1 cellular context compared by ENCODE assay signal in genomic region chr11:2563216-2564007, GRCh38.
TF ChIP-seq lines count a peak whose summit lies in the region.

No MANE protein-coding gene starts in this region.

TF ChIP-seq in HepG2, 621 proteins besides CTCF, POLR2A, EP300 and RAD21 (continued from another document and continues in another):
- peak in 1 of 2 experiments; percentile 54; a peak in 2 of 4 replicates for TF ChIP-seq HMGXB4 (CRISPR knock-in tag; IDR thresholded peaks at IDR 0.05; ENCODE audit: borderline replicate concordance in 1 of 2, low read depth in 1 of 2)
- TF ChIP-seq GTF2F1 (IDR thresholded peaks at IDR 0.05; ENCODE audit: low read length), result no peak
- 0 out of 2 replicates have a peak, but pooled peaks have one; percentile 35 for TF ChIP-seq LBX2 (CRISPR knock-in tag; IDR thresholded peaks at IDR 0.05; ENCODE audit: borderline replicate concordance)
- no peak; the same call in 1 of the 2 replicates for TF ChIP-seq CHD4 (IDR thresholded peaks at IDR 0.05; ENCODE audit: borderline replicate concordance, low read length)
- TF ChIP-seq ZNF460 (CRISPR knock-in tag; IDR thresholded peaks at IDR 0.05; ENCODE audit: borderline replicate concordance), result no peak
- TF ChIP-seq EZH2 (conservative IDR thresholded peaks at IDR 0.05; ENCODE audit: low read depth, low read length), result no peak
- no peak; the same call in 1 of the 2 replicates for TF ChIP-seq HCFC1 (IDR thresholded peaks at IDR 0.05; ENCODE audit: low read depth, low read length)
- no peak for TF ChIP-seq RFX1 (IDR thresholded peaks at IDR 0.05)
- peak; percentile 59; the same call in 1 of the 2 replicates for TF ChIP-seq KLF12 (CRISPR knock-in tag; IDR thresholded peaks at IDR 0.05; ENCODE audit: borderline replicate concordance)
- no peak for TF ChIP-seq ZFP36L1 (CRISPR knock-in tag; IDR thresholded peaks at IDR 0.05)
- no peak for TF ChIP-seq JARID2 (CRISPR knock-in tag; IDR thresholded peaks at IDR 0.05; ENCODE audit: insufficient replicate concordance)
- TF ChIP-seq FLYWCH1 (CRISPR knock-in tag; IDR thresholded peaks at IDR 0.05), result no peak
- TF ChIP-seq ZSCAN22 (CRISPR knock-in tag; IDR thresholded peaks at IDR 0.05), result no peak
- TF ChIP-seq REL (CRISPR knock-in tag; conservative IDR thresholded peaks at IDR 0.05), result no peak; the same call in 1 of the 2 replicates
- TF ChIP-seq SATB2 (CRISPR knock-in tag; IDR thresholded peaks at IDR 0.05), result no peak
- no peak for TF ChIP-seq DZIP1 (CRISPR knock-in tag; IDR thresholded peaks at IDR 0.05)
- no peak for TF ChIP-seq GPN1 (CRISPR knock-in tag; IDR thresholded peaks at IDR 0.05; ENCODE audit: borderline replicate concordance)
- TF ChIP-seq ZNF451 (CRISPR knock-in tag; IDR thresholded peaks at IDR 0.05), result 0 out of 2 replicates have a peak, but pooled peaks have one; percentile 28
- TF ChIP-seq ZFYVE20 (CRISPR knock-in tag; IDR thresholded peaks at IDR 0.05; ENCODE audit: borderline replicate concordance, low read depth), result no peak
- peak; percentile 41; the same call in 1 of the 2 replicates for TF ChIP-seq ZBTB33 (CRISPR knock-in tag; IDR thresholded peaks at IDR 0.05)
- TF ChIP-seq ZNF766 (CRISPR knock-in tag; IDR thresholded peaks at IDR 0.05; ENCODE audit: borderline replicate concordance), result no peak; the same call in 1 of the 2 replicates
- TF ChIP-seq KAT7 (CRISPR knock-in tag; IDR thresholded peaks at IDR 0.05; ENCODE audit: borderline replicate concordance), result no peak
- TF ChIP-seq ZBTB37 (CRISPR knock-in tag; IDR thresholded peaks at IDR 0.05), result peak; percentile 32; the same call in 1 of the 2 replicates
- peak; percentile 40; the same call in 1 of the 2 replicates for TF ChIP-seq ZNF629 (CRISPR knock-in tag; conservative IDR thresholded peaks at IDR 0.05)
- TF ChIP-seq PRMT3 (CRISPR knock-in tag; IDR thresholded peaks at IDR 0.05; ENCODE audit: borderline replicate concordance, low read depth), result no peak
- peak; percentile 77; the same call in 1 of the 2 replicates for TF ChIP-seq ZNF280D (CRISPR knock-in tag; IDR thresholded peaks at IDR 0.05)
- no peak for TF ChIP-seq ZNF17 (CRISPR knock-in tag; IDR thresholded peaks at IDR 0.05)
- TF ChIP-seq ZNF292 (CRISPR knock-in tag; IDR thresholded peaks at IDR 0.05; ENCODE audit: borderline replicate concordance, low read depth), result peak; percentile 57; the same call in 1 of the 2 replicates
- TF ChIP-seq RARG (CRISPR knock-in tag; IDR thresholded peaks at IDR 0.05; ENCODE audit: low read depth), result no peak; the same call in 1 of the 2 replicates
- TF ChIP-seq ZFP91 (CRISPR knock-in tag; IDR thresholded peaks at IDR 0.05; ENCODE audit: borderline replicate concordance), result no peak; the same call in 1 of the 2 replicates
- TF ChIP-seq ZNF160 (CRISPR knock-in tag; IDR thresholded peaks at IDR 0.05), result 0 out of 2 replicates have a peak, but pooled peaks have one; percentile 6
- TF ChIP-seq SMAD9 (CRISPR knock-in tag; IDR thresholded peaks at IDR 0.05), result 0 out of 2 replicates have a peak, but pooled peaks have one; percentile 72
- no peak for TF ChIP-seq ZNF549 (CRISPR knock-in tag; IDR thresholded peaks at IDR 0.05)
- 0 out of 2 replicates have a peak, but pooled peaks have one; percentile 62 for TF ChIP-seq NFE2L1 (CRISPR knock-in tag; IDR thresholded peaks at IDR 0.05; ENCODE audit: borderline replicate concordance)
- no peak for TF ChIP-seq ATM (IDR thresholded peaks at IDR 0.05; ENCODE audit: borderline replicate concordance)
- TF ChIP-seq TFDP2 (CRISPR knock-in tag; IDR thresholded peaks at IDR 0.05), result peak; percentile 42
- TF ChIP-seq ZNF644 (CRISPR knock-in tag; IDR thresholded peaks at IDR 0.05; ENCODE audit: low read depth), result peak; percentile 71; the same call in 1 of the 2 replicates
- TF ChIP-seq IRF1 (CRISPR knock-in tag; IDR thresholded peaks at IDR 0.05; ENCODE audit: low read depth), result no peak
- no peak for TF ChIP-seq HNRNPLL (IDR thresholded peaks at IDR 0.05; ENCODE audit: low read depth, low read length, poor library complexity, severe bottlenecking)
- TF ChIP-seq PITX1 (CRISPR knock-in tag; IDR thresholded peaks at IDR 0.05), result peak; percentile 92
- TF ChIP-seq MXD4 (CRISPR knock-in tag; IDR thresholded peaks at IDR 0.05), result no peak
- TF ChIP-seq REXO4 (CRISPR knock-in tag; IDR thresholded peaks at IDR 0.05; ENCODE audit: borderline replicate concordance), result no peak
- TF ChIP-seq POGZ (CRISPR knock-in tag; IDR thresholded peaks at IDR 0.05), result peak; percentile 46
- peak; percentile 85; the same call in 1 of the 2 replicates for TF ChIP-seq PHF21A (CRISPR knock-in tag; IDR thresholded peaks at IDR 0.05)
- no peak for TF ChIP-seq GPBP1L1 (CRISPR knock-in tag; IDR thresholded peaks at IDR 0.05)
- no peak; the same call in 1 of the 2 replicates for TF ChIP-seq KLF11 (CRISPR knock-in tag; IDR thresholded peaks at IDR 0.05)
- TF ChIP-seq IRX3 (CRISPR knock-in tag; IDR thresholded peaks at IDR 0.05; ENCODE audit: borderline replicate concordance, low read depth), result no peak
- TF ChIP-seq ZFP90 (CRISPR knock-in tag; IDR thresholded peaks at IDR 0.05; ENCODE audit: borderline replicate concordance), result 0 out of 2 replicates have a peak, but pooled peaks have one; percentile 38
- no peak for TF ChIP-seq TCF7L2 (IDR thresholded peaks at IDR 0.05; ENCODE audit: low read depth, low read length)
- TF ChIP-seq ZBTB42 (CRISPR knock-in tag; IDR thresholded peaks at IDR 0.05), result no peak
